11 cellular contexts compared by ENCODE assay signal in the genomic region with DNA sequence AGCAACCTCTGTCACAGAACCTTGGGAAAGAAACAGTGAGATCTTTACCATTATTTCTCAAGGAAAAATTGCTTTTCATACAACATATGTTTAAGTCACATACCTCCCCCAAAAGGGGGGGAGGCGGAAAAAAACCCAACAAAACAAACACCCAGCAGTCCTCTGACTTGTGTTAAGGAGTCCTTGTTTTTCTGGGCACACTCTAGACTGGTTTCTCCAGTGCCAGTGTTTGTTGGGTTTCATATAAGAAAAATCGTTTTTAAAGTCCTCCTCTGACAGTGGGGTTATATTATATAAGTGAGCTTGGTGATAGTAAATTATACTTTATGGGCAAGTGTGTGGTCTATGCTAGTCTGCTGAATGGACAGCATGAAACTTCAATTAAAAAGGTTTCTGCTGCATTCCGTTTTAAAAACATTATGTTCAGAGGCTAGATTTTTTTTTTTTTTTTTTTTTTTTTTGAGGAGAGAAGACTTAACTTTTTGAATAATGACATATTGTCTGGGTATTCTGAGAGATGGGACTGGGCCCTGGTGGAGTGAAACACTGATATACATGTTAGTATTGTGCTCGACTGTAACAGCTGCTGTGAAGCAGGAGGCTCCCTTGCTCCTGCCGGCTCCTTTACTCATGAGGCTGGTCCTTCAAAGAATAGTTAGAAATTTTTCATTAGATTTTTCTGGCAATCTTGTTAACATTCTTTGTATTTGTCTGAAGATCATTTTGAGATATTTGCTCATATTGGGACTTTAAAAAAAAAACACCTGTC.
DNase-seq lines count a peak whose midpoint lies in the region; ATAC-seq and TF ChIP-seq lines count a peak whose summit lies in the region.
"Had no signal": no experiment of that assay in that cellular context is flagged by ENCODE, and none has a peak within 500 bp of the region (broad histone marks: within the 10 kb centered on the region; RNA-seq: fewer than 3 reads in every experiment).

No MANE protein-coding gene starts in this region.

- peaks cover 4 to 24% (median 14%) of the 10 kb centered on the region in 4 donors for H3K4me1 ChIP-seq in upper lobe of left lung

- H3K4me1 Mint-ChIP-seq in activated naive CD4-positive, alpha-beta T cell treated with anti-CD3 and anti-CD28 coated beads for 36 hours (ENCODE audit: low read depth): peaks cover 84% of the 10 kb centered on the region
- peaks cover 68% of the 10 kb centered on the region for H3K4me1 Mint-ChIP-seq in nephron

- H3K9me3 ChIP-seq in upper lobe of left lung: no peaks in the 10 kb centered on the region

- H3K27me3 ChIP-seq in upper lobe of left lung: no peaks in the 10 kb centered on the region

- H3K27me3 Mint-ChIP-seq in activated naive CD4-positive, alpha-beta T cell treated with anti-CD3 and anti-CD28 coated beads for 36 hours (ENCODE audit: low read depth): no peaks in the 10 kb centered on the region
- H3K27me3 Mint-ChIP-seq in nephron (ENCODE audit: low read depth): no peaks in the 10 kb centered on the region
- H3K27me3 Mint-ChIP-seq: progenitor cell of endocrine pancreas had no signal

- TF ChIP-seq CTCF in fibroblast of pulmonary artery (IDR thresholded peaks at IDR 0.05; ENCODE audit: low read length, missing control alignments) (no peak), nephron (IDR thresholded peaks at IDR 0.05; ENCODE audit: unreplicated experiment in 3 of 3) (no peak), upper lobe of left lung (IDR thresholded peaks at IDR 0.05) (no peak)

- ATAC-seq in upper lobe of left lung (ENCODE audit: low FRiP score in 2 of 2) (peak; percentile 62 to 65), GM21737 (IDR thresholded peaks at IDR 0.05; ENCODE audit: unreplicated experiment) (no peak)
- ATAC-seq: activated naive CD4-positive, alpha-beta T cell treated with anti-CD3 and anti-CD28 coated beads, Interleukin-2, amount 50 U/mL, for 72 hours had no signal

- no peaks in the 10 kb centered on the region for H3K9me3 Mint-ChIP-seq in activated naive CD4-positive, alpha-beta T cell treated with anti-CD3 and anti-CD28 coated beads for 36 hours
- no peaks in the 10 kb centered on the region for H3K9me3 Mint-ChIP-seq in nephron
- H3K9me3 Mint-ChIP-seq: activated naive CD4-positive, alpha-beta T cell treated with anti-CD3 and anti-CD28 coated beads, Interleukin-2, amount 50 U/mL, for 72 hours had no signal

- no peaks in the 10 kb centered on the region for H3K36me3 ChIP-seq in upper lobe of left lung

- peaks cover 15% of the 10 kb centered on the region for H3K36me3 Mint-ChIP-seq in activated naive CD4-positive, alpha-beta T cell treated with anti-CD3 and anti-CD28 coated beads for 36 hours (ENCODE audit: low read depth)
- H3K36me3 Mint-ChIP-seq in nephron (ENCODE audit: low read depth): peaks cover 8% of the 10 kb centered on the region

- H3K27ac ChIP-seq in upper lobe of left lung: peak overlapping the region in 3 of 4 donors; percentile 26 to 37 (median 34)

- H3K4me3 ChIP-seq in fibroblast of pulmonary artery (replicated peaks; ENCODE audit: low read depth, low read length) (peak overlapping the region; percentile 43), upper lobe of left lung (peak overlapping the region in 3 of 4 donors; percentile 10 to 37 (median 26))

- TF ChIP-seq EP300 in upper lobe of left lung (IDR thresholded peaks at IDR 0.05): no peak

- WGBS in upper lobe of left lung, 2 donors: 65 to 69% methylated on average over 5 of the region's 5 CpGs

- intact Hi-C loops in activated naive CD4-positive, alpha-beta T cell treated with anti-CD3 and anti-CD28 coated beads for 36 hours (cut with micrococcal nuclease): no loop called here

- CTCF ChIA-PET in activated naive CD4-positive, alpha-beta T cell treated with anti-CD3 and anti-CD28 coated beads for 36 hours (lab: Charles Lee): interaction anchor here (1.5 kb wide), 1 partner anchor 35 kb away, joined by 3 read pairs; no protein-coding TSS in a partner anchor

- peak overlapping the region; percentile 21 for H3K27ac Mint-ChIP-seq in activated naive CD4-positive, alpha-beta T cell treated with anti-CD3 and anti-CD28 coated beads for 36 hours
- peak overlapping the region; percentile 90 to 96 (median 94) for H3K27ac Mint-ChIP-seq in nephron
- H3K27ac Mint-ChIP-seq: progenitor cell of endocrine pancreas had no signal

- DNase-seq in activated naive CD4-positive, alpha-beta T cell treated with anti-CD3 and anti-CD28 coated beads for 36 hours: no peak
- no peak for DNase-seq in activated naive CD4-positive, alpha-beta T cell (lab: John Stamatoyannopoulos, UW)
- DNase-seq in fibroblast of pulmonary artery (ENCODE audit: low read depth) (no peak), upper lobe of left lung (no peak), HuH-7 (ENCODE audit: low spot score) (no peak)
- DNase-seq in activated CD4-positive, alpha-beta T cell treated with anti-CD3 and anti-CD28 coated beads for 4 hours: no peak
- DNase-seq: Kasumi-1 had no signal

- H3K4me3 Mint-ChIP-seq in activated naive CD4-positive, alpha-beta T cell treated with anti-CD3 and anti-CD28 coated beads for 36 hours: no peak overlapping the region
- peak overlapping the region in 2 of 3 experiments; percentile 69 to 79 for H3K4me3 Mint-ChIP-seq in nephron

- no peak for TF ChIP-seq POLR2A in upper lobe of left lung (IDR thresholded peaks at IDR 0.05)
